Comparison of ENCODE assay signal across 3 cellular contexts in the genomic region with DNA sequence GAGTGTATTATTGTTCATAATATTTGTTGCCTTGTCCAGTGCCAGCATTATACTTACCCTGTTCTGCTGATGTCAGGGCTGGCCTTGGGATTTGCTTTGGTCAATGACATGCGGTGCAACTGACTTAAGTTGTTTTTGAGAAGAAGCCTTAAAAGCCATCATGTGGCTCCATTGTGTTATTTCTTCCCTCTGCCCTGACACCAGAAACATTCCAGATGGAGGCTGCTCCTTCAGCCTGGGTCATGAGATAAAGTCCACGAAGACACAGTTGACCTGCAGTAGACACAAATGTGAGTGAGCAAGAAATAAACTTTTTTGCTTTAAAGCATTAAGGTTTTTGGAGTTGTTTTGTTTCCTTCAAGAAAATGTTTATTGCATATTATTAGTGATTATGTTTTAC.
TF ChIP-seq lines count a peak whose summit lies in the region.

No MANE protein-coding gene starts in this region.

TF ChIP-seq in A549, 52 proteins besides CTCF, POLR2A, EP300 and RAD21:
- TF ChIP-seq KDM1A (IDR thresholded peaks at IDR 0.05; ENCODE audit: low read depth) (no peak), NR3C1 (IDR thresholded peaks at IDR 0.05) (no peak), HDAC2 (IDR thresholded peaks at IDR 0.05) (no peak), RNF2 (IDR thresholded peaks at IDR 0.05; ENCODE audit: borderline replicate concordance, low read depth) (no peak), EHMT2 (IDR thresholded peaks at IDR 0.05; ENCODE audit: low read depth) (no peak), HOXB13 (CRISPR knock-in tag; IDR thresholded peaks at IDR 0.05; ENCODE audit: low read depth) (no peak), CEBPB (IDR thresholded peaks at IDR 0.05) (no peak), CBX2 (IDR thresholded peaks at IDR 0.05; ENCODE audit: borderline replicate concordance, low read depth) (no peak), RCOR1 (IDR thresholded peaks at IDR 0.05; ENCODE audit: low read depth, low read length) (no peak), EHF (CRISPR knock-in tag; IDR thresholded peaks at IDR 0.05) (no peak), MAZ (IDR thresholded peaks at IDR 0.05; ENCODE audit: borderline replicate concordance, low read depth, low read length) (no peak), SMC3 (IDR thresholded peaks at IDR 0.05) (no peak), ZFP36 (IDR thresholded peaks at IDR 0.05; ENCODE audit: borderline replicate concordance, partially characterized antibody) (no peak), HOXA7 (CRISPR knock-in tag; IDR thresholded peaks at IDR 0.05) (no peak), HEYL (CRISPR knock-in tag; IDR thresholded peaks at IDR 0.05) (no peak), RFX5 (IDR thresholded peaks at IDR 0.05) (no peak), KDM5A (IDR thresholded peaks at IDR 0.05) (no peak), NPAS2 (CRISPR knock-in tag; IDR thresholded peaks at IDR 0.05; ENCODE audit: borderline replicate concordance) (no peak)
- TF ChIP-seq, protein P1, sequence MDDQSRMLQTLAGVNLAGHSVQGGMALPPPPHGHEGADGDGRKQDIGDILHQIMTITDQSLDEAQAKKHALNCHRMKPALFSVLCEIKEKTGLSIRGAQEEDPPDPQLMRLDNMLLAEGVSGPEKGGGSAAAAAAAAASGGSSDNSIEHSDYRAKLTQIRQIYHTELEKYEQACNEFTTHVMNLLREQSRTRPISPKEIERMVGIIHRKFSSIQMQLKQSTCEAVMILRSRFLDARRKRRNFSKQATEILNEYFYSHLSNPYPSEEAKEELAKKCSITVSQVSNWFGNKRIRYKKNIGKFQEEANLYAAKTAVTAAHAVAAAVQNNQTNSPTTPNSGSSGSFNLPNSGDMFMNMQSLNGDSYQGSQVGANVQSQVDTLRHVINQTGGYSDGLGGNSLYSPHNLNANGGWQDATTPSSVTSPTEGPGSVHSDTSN (IDR thresholded peaks at IDR 0.05): no peak
- TF ChIP-seq, protein P2, sequence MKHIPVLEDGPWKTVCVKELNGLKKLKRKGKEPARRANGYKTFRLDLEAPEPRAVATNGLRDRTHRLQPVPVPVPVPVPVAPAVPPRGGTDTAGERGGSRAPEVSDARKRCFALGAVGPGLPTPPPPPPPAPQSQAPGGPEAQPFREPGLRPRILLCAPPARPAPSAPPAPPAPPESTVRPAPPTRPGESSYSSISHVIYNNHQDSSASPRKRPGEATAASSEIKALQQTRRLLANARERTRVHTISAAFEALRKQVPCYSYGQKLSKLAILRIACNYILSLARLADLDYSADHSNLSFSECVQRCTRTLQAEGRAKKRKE (CRISPR knock-in tag; IDR thresholded peaks at IDR 0.05; ENCODE audit: low read depth): no peak

TF ChIP-seq in IMR-90, 13 proteins besides CTCF, POLR2A, EP300 and RAD21:
- TF ChIP-seq BHLHE40 (IDR thresholded peaks at IDR 0.05; ENCODE audit: low read depth, low read length) (no peak), MAZ (IDR thresholded peaks at IDR 0.05; ENCODE audit: borderline replicate concordance, low read depth, low read length) (no peak), MAFK (IDR thresholded peaks at IDR 0.05; ENCODE audit: low read depth, low read length) (no peak), NFE2L2 (IDR thresholded peaks at IDR 0.05; ENCODE audit: low read depth, low read length) (no peak), CHD1 (IDR thresholded peaks at IDR 0.05; ENCODE audit: low read depth, low read length) (no peak), FOS (IDR thresholded peaks at IDR 0.05; ENCODE audit: low read depth, low read length) (no peak), CEBPB (IDR thresholded peaks at IDR 0.05; ENCODE audit: low read depth, low read length) (no peak), RFX5 (IDR thresholded peaks at IDR 0.05; ENCODE audit: low read depth, low read length) (no peak), MXI1 (IDR thresholded peaks at IDR 0.05; ENCODE audit: borderline replicate concordance, low read depth, low read length) (no peak)

TF ChIP-seq in H1, 55 proteins besides CTCF, POLR2A, EP300 and RAD21:
- TF ChIP-seq YY1 (IDR thresholded peaks at IDR 0.05; ENCODE audit: low read depth, low read length): no peak
- no peak for TF ChIP-seq TAF7 (optimal IDR thresholded peaks at IDR 0.05; ENCODE audit: borderline replicate concordance, low read depth, low read length)
- no peak for TF ChIP-seq SP4 (IDR thresholded peaks at IDR 0.05; ENCODE audit: low read length)
- TF ChIP-seq POU5F1 (IDR thresholded peaks at IDR 0.05; ENCODE audit: low read depth, low read length): no peak
TF ChIP-seq in H1: peak in this region for 0.
